9 cellular contexts compared by ENCODE assay signal in genomic region chr1:203325004-203325417, GRCh38. TPM values are rescaled to one million over a fixed set of nuclear protein-coding genes. Genes with fewer than 3 reads are reported as not detected.
A peak's percentile ranks its signal among the peaks of the same experiment; 100 is the strongest.
DNase-seq lines count a peak whose midpoint lies in the region; ATAC-seq and FAIRE-seq lines count a peak whose summit lies in the region.
"Had no signal": no experiment of that assay in that cellular context is flagged by ENCODE, and none has a peak within 500 bp of the region (broad histone marks: within the 10 kb centered on the region; RNA-seq: fewer than 3 reads in every experiment).

No MANE protein-coding gene starts in this region.

- H3K9me3 ChIP-seq in NT2/D1 (ENCODE audit: insufficient read depth, low read length) (no peaks in the 10 kb centered on the region), muscle layer of colon (ENCODE audit: low read length) (no peaks in the 10 kb centered on the region)

- peaks cover 37% of the 10 kb centered on the region for H3K27me3 ChIP-seq in NT2/D1 (ENCODE audit: insufficient read depth, insufficient read length)
- no peaks in the 10 kb centered on the region for H3K27me3 ChIP-seq in muscle layer of colon (ENCODE audit: control insufficient read depth in 1 of 2, insufficient read depth in 2 of 2, low read length in 2 of 2)

- DNase-seq in DMS53 (lab: John Stamatoyannopoulos, UW) (peak; percentile 90), DMS53 treated with DMSO at 0.1 percent for 48 hours (lab: John Stamatoyannopoulos, UW; ENCODE audit: unreplicated experiment) (no peak), NT2/D1 (ENCODE audit: low read depth, low spot score) (no peak), GF-D8 (lab: John Stamatoyannopoulos, UW) (no peak), HTR-8/SVneo (ENCODE audit: insufficient read length, low spot score) (no peak)
- DNase-seq in activated naive CD8-positive, alpha-beta T cell treated with anti-CD3 and anti-CD28 coated beads, Interleukin-2, amount 10 ng/mL, durations not matched to agents 7 days and 5 days, result peak; percentile 67

- no peaks in the 10 kb centered on the region for H3K36me3 ChIP-seq in NT2/D1 (ENCODE audit: insufficient read depth, insufficient read length, low read length)
- H3K36me3 ChIP-seq in muscle layer of colon (ENCODE audit: insufficient read depth, low read length), result no peaks in the 10 kb centered on the region

- H3K36me3 Mint-ChIP-seq in activated naive CD8-positive, alpha-beta T cell treated with anti-CD3 and anti-CD28 coated beads, Interleukin-2, amount 10 ng/mL, durations not matched to agents 7 days and 5 days, result no peaks in the 10 kb centered on the region

- peak overlapping the region; percentile 74 for H3K27ac Mint-ChIP-seq in activated naive CD8-positive, alpha-beta T cell treated with anti-CD3 and anti-CD28 coated beads, Interleukin-2, amount 10 ng/mL, durations not matched to agents 7 days and 5 days

- FAIRE-seq in HTR-8/SVneo (lab: Jason Lieb, UNC), result no peak
- FAIRE-seq: A204.1 had no signal

- peaks cover 34% of the 10 kb centered on the region for H3K4me1 ChIP-seq in NT2/D1 (ENCODE audit: insufficient read depth, insufficient read length)
- peaks cover 29% of the 10 kb centered on the region for H3K4me1 ChIP-seq in muscle layer of colon (ENCODE audit: insufficient read depth, low read length)

- peaks cover 3% of the 10 kb centered on the region for H3K27me3 Mint-ChIP-seq in activated naive CD8-positive, alpha-beta T cell treated with anti-CD3 and anti-CD28 coated beads, Interleukin-2, amount 10 ng/mL, durations not matched to agents 7 days and 5 days

- H3K9me3 Mint-ChIP-seq in activated naive CD8-positive, alpha-beta T cell treated with anti-CD3 and anti-CD28 coated beads, Interleukin-2, amount 10 ng/mL, durations not matched to agents 7 days and 5 days, result no peaks in the 10 kb centered on the region

- peak overlapping the region; percentile 71 for H3K4me3 Mint-ChIP-seq in activated naive CD8-positive, alpha-beta T cell treated with anti-CD3 and anti-CD28 coated beads, Interleukin-2, amount 10 ng/mL, durations not matched to agents 7 days and 5 days

- H3K4me3 ChIP-seq in NT2/D1 (ENCODE audit: insufficient read length, low read depth), result no peak overlapping the region
- H3K4me3 ChIP-seq in muscle layer of colon (ENCODE audit: low read depth in 1 of 2, low read length in 2 of 2), result no peak overlapping the region

- H3K4me1 Mint-ChIP-seq in activated naive CD8-positive, alpha-beta T cell treated with anti-CD3 and anti-CD28 coated beads, Interleukin-2, amount 10 ng/mL, durations not matched to agents 7 days and 5 days, result peaks cover 69% of the 10 kb centered on the region

- peak; percentile 26 for ATAC-seq in HG03097 (IDR thresholded peaks at IDR 0.05; ENCODE audit: low FRiP score, unreplicated experiment)
- ATAC-seq in activated naive CD8-positive, alpha-beta T cell treated with anti-CD3 and anti-CD28 coated beads, Interleukin-2, amount 10 ng/mL, durations not matched to agents 7 days and 5 days (ENCODE audit: low read depth), result peak; percentile 6

- peak overlapping the region; percentile 24 for H3K9ac ChIP-seq in NT2/D1 (ENCODE audit: insufficient read length, low read depth)
- no peak overlapping the region for H3K9ac ChIP-seq in muscle layer of colon (ENCODE audit: low read length)

- POLR2A ChIA-PET in activated naive CD8-positive, alpha-beta T cell treated with anti-CD3 and anti-CD28 coated beads, Interleukin-2, amount 10 ng/mL, durations not matched to agents 7 days and 5 days (lab: Charles Lee), result interaction anchor here (0.8 to 10.1 kb wide), 9 partner anchors 12 to 542 kb away, joined by 3 to 309 read pairs (median 3); partner anchors contain the start of gene BTG2

- peak overlapping the region; percentile 19 for H3K27ac ChIP-seq in muscle layer of colon (ENCODE audit: low read depth, low read length)

RNA-seq across cellular contexts. Expression of gene BTG2, which starts 19.7 kb away (rescaled TPM):
- 10 to 100 TPM; 90.3 to 99.8 TPM for total RNA-seq in activated naive CD8-positive, alpha-beta T cell treated with anti-CD3 and anti-CD28 coated beads, Interleukin-2, amount 10 ng/mL, durations not matched to agents 7 days and 5 days

RNA-seq across cellular contexts. Expression of gene FMOD, which starts 25.9 kb away (rescaled TPM):
- not detected for total RNA-seq in activated naive CD8-positive, alpha-beta T cell treated with anti-CD3 and anti-CD28 coated beads, Interleukin-2, amount 10 ng/mL, durations not matched to agents 7 days and 5 days

Comparison
In these comparisons a context has a peak if more than half of its experiments do, and no peak if none do; other contexts are left out.
1. DNase-seq: peak in DMS53 (single experiment) and activated naive CD8-positive, alpha-beta T cell treated with anti-CD3 and anti-CD28 coated beads, Interleukin-2, amount 10 ng/mL, durations not matched to agents 7 days and 5 days (single experiment); none in DMS53 treated with DMSO at 0.1 percent for 48 hours (single experiment), NT2/D1 (single experiment), GF-D8 (single experiment) and HTR-8/SVneo (single experiment).